19 cellular contexts compared by ENCODE assay signal in the genomic region with DNA sequence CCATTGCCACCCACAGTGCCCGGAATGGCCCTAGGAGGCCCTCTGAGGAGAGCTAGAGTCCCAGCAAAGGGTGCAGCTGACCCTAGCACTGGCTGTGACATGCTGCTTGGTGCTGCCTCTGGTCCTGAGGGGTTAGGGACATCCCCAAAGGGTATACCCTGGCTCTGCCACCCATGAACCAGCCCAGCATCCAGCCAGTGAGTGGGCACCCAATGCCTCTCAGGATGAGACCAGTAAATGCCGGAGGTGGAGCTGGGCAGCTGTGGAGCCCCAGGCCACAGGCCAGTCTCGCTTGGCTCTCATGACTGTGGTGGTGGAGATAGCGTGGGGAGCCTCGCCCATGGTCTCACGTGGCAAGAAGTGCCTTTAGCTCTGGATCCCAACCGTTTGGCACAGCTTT. TPM values are rescaled to one million over a fixed set of nuclear protein-coding genes. Genes with fewer than 3 reads are reported as not detected.
DNase-seq lines count a peak whose midpoint lies in the region; ATAC-seq and TF ChIP-seq lines count a peak whose summit lies in the region.
"Had no signal": no experiment of that assay in that cellular context is flagged by ENCODE, and none has a peak within 500 bp of the region (broad histone marks: within the 10 kb centered on the region; RNA-seq: fewer than 3 reads in every experiment).

No MANE protein-coding gene starts in this region.

- intact Hi-C loops in activated T-helper 2 cell treated with anti-CD3 and anti-CD28 coated beads, Interferon-gamma antibody, Interleukin-2, Interleukin-4, amounts not matched to agents 10 μg/mL and 5 μg/mL and 100 μg/mL, durations not matched to agents 14 hours and 24 hours and 36 hours (cut with micrococcal nuclease) = no loop called here
- intact Hi-C loops in ascending aorta (cut with DNase I) = no loop called here
- intact Hi-C loops in Right ventricle myocardium inferior (cut with DNase I) = no loop called here

- no peak for DNase-seq in activated naive CD8-positive, alpha-beta T cell treated with anti-CD3 and anti-CD28 coated beads, Interleukin-2, amount 10 ng/mL, durations not matched to agents 7 days and 5 days
- no peak for DNase-seq in activated naive CD8-positive, alpha-beta T cell treated with anti-CD3 and anti-CD28 coated beads for 36 hours
- peak; percentile 17 for DNase-seq in GM13977 (ENCODE audit: low spot score)
- DNase-seq in activated T-helper 2 cell treated with anti-CD3 and anti-CD28 coated beads, Interferon-gamma antibody, Interleukin-2, Interleukin-4, amounts not matched to agents 10 μg/mL and 5 μg/mL and 100 μg/mL, durations not matched to agents 14 hours and 24 hours and 36 hours (ENCODE audit: low spot score) = no peak
- DNase-seq in osteoblast (ENCODE audit: insufficient read length, low spot score, missing footprints) = peak; percentile 72
- no peak for DNase-seq in ascending aorta (ENCODE audit: low spot score in 2 of 2)
- no peak for DNase-seq in Right ventricle myocardium inferior (ENCODE audit: missing footprints)
- DNase-seq: activated gamma-delta T cell; CD4-positive, alpha-beta memory T cell; GM23248; heart left ventricle; immature natural killer cell; MG63; NCI-H2227 treated with DMSO at 0.1 percent for 48 hours; nucleus accumbens; Peyer's patch; retina; T-helper 9 cell had no signal

- no peaks in the 10 kb centered on the region for H3K27me3 ChIP-seq in osteoblast (ENCODE audit: insufficient read depth, low read length)
- H3K27me3 ChIP-seq in ascending aorta = no peaks in the 10 kb centered on the region
- H3K27me3 ChIP-seq: heart left ventricle, MG63, Peyer's patch had no signal

- no peak overlapping the region for H3K4me3 Mint-ChIP-seq in activated naive CD8-positive, alpha-beta T cell treated with anti-CD3 and anti-CD28 coated beads, Interleukin-2, amount 10 ng/mL, durations not matched to agents 7 days and 5 days
- H3K4me3 Mint-ChIP-seq in activated naive CD8-positive, alpha-beta T cell treated with anti-CD3 and anti-CD28 coated beads for 36 hours = no peak overlapping the region
- H3K4me3 Mint-ChIP-seq in activated T-helper 2 cell treated with anti-CD3 and anti-CD28 coated beads, Interferon-gamma antibody, Interleukin-2, Interleukin-4, amounts not matched to agents 10 μg/mL and 5 μg/mL and 100 μg/mL, durations not matched to agents 14 hours and 24 hours and 36 hours (ENCODE audit: low read depth) = no peak overlapping the region

- ATAC-seq in activated naive CD8-positive, alpha-beta T cell treated with anti-CD3 and anti-CD28 coated beads, Interleukin-2, amount 10 ng/mL, durations not matched to agents 7 days and 5 days (ENCODE audit: low read depth) = no peak
- ATAC-seq in GM18909 (IDR thresholded peaks at IDR 0.05; ENCODE audit: poor library complexity, unreplicated experiment) (no peak), Right ventricle myocardium inferior (no peak)
- ATAC-seq: heart left ventricle had no signal

- H2AFZ ChIP-seq in osteoblast (ENCODE audit: low read length) = no peak overlapping the region
- H2AFZ ChIP-seq: GM23248 had no signal

- H3K36me3 ChIP-seq in osteoblast (ENCODE audit: insufficient read depth, low read length) (peaks cover 34% of the 10 kb centered on the region), ascending aorta (peaks cover 24 to 48% of the 10 kb centered on the region in 2 donors)

- no peak overlapping the region for H3K4me2 ChIP-seq in osteoblast (ENCODE audit: insufficient read depth, low read length)

- TF ChIP-seq CTCF in GM13977 (IDR thresholded peaks at IDR 0.05; ENCODE audit: extremely low read depth, insufficient read depth, missing control alignments) (no peak), osteoblast (IDR thresholded peaks at IDR 0.05; ENCODE audit: extremely low read depth, low read depth, low read length) (no peak), ascending aorta (IDR thresholded peaks at IDR 0.05) (no peak)

- no peaks in the 10 kb centered on the region for H4K20me1 ChIP-seq in osteoblast (ENCODE audit: insufficient read depth, low read length)

- H3K4me3 ChIP-seq in osteoblast (ENCODE audit: insufficient read depth, low read length) = no peak overlapping the region
- no peak overlapping the region for H3K4me3 ChIP-seq in ascending aorta
- H3K4me3 ChIP-seq: GM23248, heart left ventricle, MG63, Peyer's patch had no signal

- H3K79me2 ChIP-seq in osteoblast (ENCODE audit: insufficient read depth, low read length) = no peaks in the 10 kb centered on the region

- in situ Hi-C loops in GM13977 (cut with MboI; ENCODE audit: low pct_unique_long_range_greater_than_20kb, low sequenced_read_pairs, unreplicated experiment) = no loop called here

- H3K27ac Mint-ChIP-seq in activated naive CD8-positive, alpha-beta T cell treated with anti-CD3 and anti-CD28 coated beads, Interleukin-2, amount 10 ng/mL, durations not matched to agents 7 days and 5 days = peak overlapping the region; percentile 92
- no peak overlapping the region for H3K27ac Mint-ChIP-seq in activated naive CD8-positive, alpha-beta T cell treated with anti-CD3 and anti-CD28 coated beads for 36 hours
- H3K27ac Mint-ChIP-seq in activated T-helper 2 cell treated with anti-CD3 and anti-CD28 coated beads, Interferon-gamma antibody, Interleukin-2, Interleukin-4, amounts not matched to agents 10 μg/mL and 5 μg/mL and 100 μg/mL, durations not matched to agents 14 hours and 24 hours and 36 hours = peak overlapping the region; percentile 20

- H3K27me3 Mint-ChIP-seq in activated naive CD8-positive, alpha-beta T cell treated with anti-CD3 and anti-CD28 coated beads, Interleukin-2, amount 10 ng/mL, durations not matched to agents 7 days and 5 days = no peaks in the 10 kb centered on the region
- H3K27me3 Mint-ChIP-seq in activated naive CD8-positive, alpha-beta T cell treated with anti-CD3 and anti-CD28 coated beads for 36 hours = no peaks in the 10 kb centered on the region
- H3K27me3 Mint-ChIP-seq in activated T-helper 2 cell treated with anti-CD3 and anti-CD28 coated beads, Interferon-gamma antibody, Interleukin-2, Interleukin-4, amounts not matched to agents 10 μg/mL and 5 μg/mL and 100 μg/mL, durations not matched to agents 14 hours and 24 hours and 36 hours (ENCODE audit: low read depth) = no peaks in the 10 kb centered on the region
- H3K27me3 Mint-ChIP-seq: CD4-positive, alpha-beta memory T cell had no signal

- peaks cover 7% of the 10 kb centered on the region for H3K36me3 Mint-ChIP-seq in activated naive CD8-positive, alpha-beta T cell treated with anti-CD3 and anti-CD28 coated beads, Interleukin-2, amount 10 ng/mL, durations not matched to agents 7 days and 5 days
- H3K36me3 Mint-ChIP-seq in activated naive CD8-positive, alpha-beta T cell treated with anti-CD3 and anti-CD28 coated beads for 36 hours = peaks cover 25% of the 10 kb centered on the region
- peaks cover 36% of the 10 kb centered on the region for H3K36me3 Mint-ChIP-seq in activated T-helper 2 cell treated with anti-CD3 and anti-CD28 coated beads, Interferon-gamma antibody, Interleukin-2, Interleukin-4, amounts not matched to agents 10 μg/mL and 5 μg/mL and 100 μg/mL, durations not matched to agents 14 hours and 24 hours and 36 hours (ENCODE audit: low read depth)

- POLR2A ChIA-PET in activated naive CD8-positive, alpha-beta T cell treated with anti-CD3 and anti-CD28 coated beads, Interleukin-2, amount 10 ng/mL, durations not matched to agents 7 days and 5 days (lab: Charles Lee) = interaction anchor here (0.8 to 5.2 kb wide), 3 partner anchors 26 to 290 kb away, joined by 3 to 41 read pairs (median 6); a partner anchor contains a TSS

- H3K4me1 ChIP-seq in osteoblast (ENCODE audit: insufficient read depth, low read length) = peaks cover 8% of the 10 kb centered on the region
- no peaks in the 10 kb centered on the region for H3K4me1 ChIP-seq in ascending aorta

- no peaks in the 10 kb centered on the region for H3K9me3 Mint-ChIP-seq in activated naive CD8-positive, alpha-beta T cell treated with anti-CD3 and anti-CD28 coated beads, Interleukin-2, amount 10 ng/mL, durations not matched to agents 7 days and 5 days
- H3K9me3 Mint-ChIP-seq in activated naive CD8-positive, alpha-beta T cell treated with anti-CD3 and anti-CD28 coated beads for 36 hours = no peaks in the 10 kb centered on the region
- H3K9me3 Mint-ChIP-seq in activated T-helper 2 cell treated with anti-CD3 and anti-CD28 coated beads, Interferon-gamma antibody, Interleukin-2, Interleukin-4, amounts not matched to agents 10 μg/mL and 5 μg/mL and 100 μg/mL, durations not matched to agents 14 hours and 24 hours and 36 hours = no peaks in the 10 kb centered on the region
- H3K9me3 Mint-ChIP-seq: CD4-positive, alpha-beta memory T cell; immature natural killer cell had no signal

- H3K9me3 ChIP-seq in osteoblast (ENCODE audit: low read depth, low read length) = no peaks in the 10 kb centered on the region
- no peaks in the 10 kb centered on the region for H3K9me3 ChIP-seq in ascending aorta
- H3K9me3 ChIP-seq: heart left ventricle, MG63, Peyer's patch had no signal

- H3K4me1 Mint-ChIP-seq in activated naive CD8-positive, alpha-beta T cell treated with anti-CD3 and anti-CD28 coated beads, Interleukin-2, amount 10 ng/mL, durations not matched to agents 7 days and 5 days = peaks cover 38% of the 10 kb centered on the region
- peaks cover 38% of the 10 kb centered on the region for H3K4me1 Mint-ChIP-seq in activated naive CD8-positive, alpha-beta T cell treated with anti-CD3 and anti-CD28 coated beads for 36 hours
- H3K4me1 Mint-ChIP-seq in activated T-helper 2 cell treated with anti-CD3 and anti-CD28 coated beads, Interferon-gamma antibody, Interleukin-2, Interleukin-4, amounts not matched to agents 10 μg/mL and 5 μg/mL and 100 μg/mL, durations not matched to agents 14 hours and 24 hours and 36 hours (ENCODE audit: low read depth) = peaks cover 40% of the 10 kb centered on the region

- H3K27ac ChIP-seq in osteoblast (ENCODE audit: low read depth, low read length) (no peak overlapping the region), ascending aorta (no peak overlapping the region)
- H3K27ac ChIP-seq: GM23248 had no signal

RNA-seq across cellular contexts. Expression of a gene that starts 3.7 kb away (rescaled TPM):
- total RNA-seq in activated naive CD8-positive, alpha-beta T cell treated with anti-CD3 and anti-CD28 coated beads, Interleukin-2, amount 10 ng/mL, durations not matched to agents 7 days and 5 days = 1 to 10 TPM; 1.4 to 2.3 TPM
- total RNA-seq in activated naive CD8-positive, alpha-beta T cell treated with anti-CD3 and anti-CD28 coated beads for 36 hours = 1 to 10 TPM; 2.3 to 2.8 TPM
- total RNA-seq in activated T-helper 2 cell treated with anti-CD3 and anti-CD28 coated beads, Interferon-gamma antibody, Interleukin-2, Interleukin-4, amounts not matched to agents 10 μg/mL and 5 μg/mL and 100 μg/mL, durations not matched to agents 14 hours and 24 hours and 36 hours = 2.0 and 2.1 TPM in 2 replicates
- total RNA-seq in osteoblast (under 0.01 TPM in 1 of 2 replicates, not detected in the other), ascending aorta (not detected), Right ventricle myocardium inferior (7.7 TPM)

RNA-seq across cellular contexts. Expression of a gene that starts 27.3 kb away (rescaled TPM):
- total RNA-seq in activated naive CD8-positive, alpha-beta T cell treated with anti-CD3 and anti-CD28 coated beads, Interleukin-2, amount 10 ng/mL, durations not matched to agents 7 days and 5 days = 10 to 100 TPM; 86.4 to 97.5 TPM
- total RNA-seq in activated naive CD8-positive, alpha-beta T cell treated with anti-CD3 and anti-CD28 coated beads for 36 hours = 10 to 100 TPM; 85.4 to 90.2 TPM
- total RNA-seq in activated T-helper 2 cell treated with anti-CD3 and anti-CD28 coated beads, Interferon-gamma antibody, Interleukin-2, Interleukin-4, amounts not matched to agents 10 μg/mL and 5 μg/mL and 100 μg/mL, durations not matched to agents 14 hours and 24 hours and 36 hours = 81.6 and 89.7 TPM in 2 replicates
- 31.8 and 41.3 TPM in 2 replicates for total RNA-seq in osteoblast
- total RNA-seq in ascending aorta = 25.9 TPM
- total RNA-seq in Right ventricle myocardium inferior = 58.0 TPM

Comparison
In these comparisons a context has a peak if more than half of its experiments do, and no peak if none do; other contexts are left out.
1. DNase-seq: peak in GM13977 (single experiment) and osteoblast (single experiment); none in activated naive CD8-positive, alpha-beta T cell treated with anti-CD3 and anti-CD28 coated beads, Interleukin-2, amount 10 ng/mL, durations not matched to agents 7 days and 5 days (single experiment), activated naive CD8-positive, alpha-beta T cell treated with anti-CD3 and anti-CD28 coated beads for 36 hours (single experiment), activated T-helper 2 cell treated with anti-CD3 and anti-CD28 coated beads, Interferon-gamma antibody, Interleukin-2, Interleukin-4, amounts not matched to agents 10 μg/mL and 5 μg/mL and 100 μg/mL, durations not matched to agents 14 hours and 24 hours and 36 hours (single experiment), ascending aorta (0 of 2) and Right ventricle myocardium inferior (single experiment).